8 cellular contexts compared by ENCODE assay signal in the genomic region with DNA sequence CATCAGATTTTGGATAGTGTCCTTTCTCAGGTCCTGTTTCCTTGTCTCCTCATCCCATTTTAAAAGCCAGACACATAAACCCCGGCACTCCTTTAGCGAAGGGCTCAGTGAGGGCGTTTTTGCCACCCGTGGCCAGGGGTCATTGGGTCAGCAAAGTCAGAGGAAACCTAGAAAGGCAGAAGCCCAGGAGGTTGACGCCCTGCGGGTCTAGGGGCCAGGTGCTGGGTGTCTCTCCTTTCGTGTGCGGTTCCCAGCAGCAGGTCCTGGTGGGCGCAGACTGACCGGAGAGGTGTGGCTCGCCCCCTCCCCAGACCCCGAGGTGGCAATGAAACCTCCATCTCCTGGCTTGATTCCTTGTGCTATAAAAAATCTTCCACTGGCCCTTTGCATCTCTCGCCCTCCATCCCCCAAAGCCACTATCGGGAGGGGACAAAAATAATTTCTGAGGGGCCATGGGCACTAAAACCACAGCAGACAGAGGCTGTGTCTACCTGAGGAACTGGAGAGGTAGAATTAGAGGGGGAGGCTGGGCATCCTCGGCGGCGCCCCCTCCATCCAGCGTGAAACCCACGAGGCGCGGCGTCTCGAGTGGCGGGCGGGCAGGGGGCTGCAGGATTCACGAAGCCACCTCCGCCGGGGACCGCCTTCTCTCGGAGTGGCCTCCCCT. TPM values are rescaled to one million over a fixed set of nuclear protein-coding genes. Genes with fewer than 3 reads are reported as not detected.
DNase-seq lines count a peak whose midpoint lies in the region; ATAC-seq and TF ChIP-seq lines count a peak whose summit lies in the region.

No MANE protein-coding gene starts in this region.

- H3K9me3 Mint-ChIP-seq in activated CD8-positive, alpha-beta T cell treated with anti-CD3 and anti-CD28 coated beads, Interleukin-2, amount 10 ng/mL, durations not matched to agents 7 days and 5 days (ENCODE audit: insufficient read depth), result no peaks in the 10 kb centered on the region
- H3K9me3 Mint-ChIP-seq in glutamatergic neuron (ENCODE audit: unreplicated experiment), result peaks cover 11% of the 10 kb centered on the region
- no peaks in the 10 kb centered on the region for H3K9me3 Mint-ChIP-seq in progenitor cell of endocrine pancreas (ENCODE audit: low read depth)

- peaks cover 16% of the 10 kb centered on the region for H3K27me3 Mint-ChIP-seq in activated CD8-positive, alpha-beta T cell treated with anti-CD3 and anti-CD28 coated beads, Interleukin-2, amount 10 ng/mL, durations not matched to agents 7 days and 5 days (ENCODE audit: low read depth)
- H3K27me3 Mint-ChIP-seq in glutamatergic neuron (ENCODE audit: unreplicated experiment) (no peaks in the 10 kb centered on the region), progenitor cell of endocrine pancreas (no peaks in the 10 kb centered on the region)

- peak overlapping the region; percentile 74 for H3K27ac Mint-ChIP-seq in activated CD8-positive, alpha-beta T cell treated with anti-CD3 and anti-CD28 coated beads, Interleukin-2, amount 10 ng/mL, durations not matched to agents 7 days and 5 days
- H3K27ac Mint-ChIP-seq in glutamatergic neuron (ENCODE audit: unreplicated experiment), result peak overlapping the region; percentile 94
- H3K27ac Mint-ChIP-seq in progenitor cell of endocrine pancreas, result peak overlapping the region; percentile 90

- POLR2A ChIA-PET in activated CD8-positive, alpha-beta T cell treated with anti-CD3 and anti-CD28 coated beads, Interleukin-2, amount 10 ng/mL, durations not matched to agents 7 days and 5 days (lab: Charles Lee), result no interaction called here

- CTCF ChIA-PET in activated CD8-positive, alpha-beta T cell treated with anti-CD3 and anti-CD28 coated beads, Interleukin-2, amount 10 ng/mL, durations not matched to agents 7 days and 5 days (lab: Charles Lee), result interaction anchor here (0.6 to 2.3 kb wide), 4 partner anchors 12 to 371 kb away, joined by 3 to 16 read pairs (median 4); no protein-coding TSS in a partner anchor

- TF ChIP-seq CTCF in glutamatergic neuron (IDR thresholded peaks at IDR 0.05; ENCODE audit: partially characterized antibody, unreplicated experiment) (no peak), progenitor cell of endocrine pancreas (IDR thresholded peaks at IDR 0.05; ENCODE audit: unreplicated experiment) (no peak)

- peak overlapping the region; percentile 81 for H3K4me3 Mint-ChIP-seq in activated CD8-positive, alpha-beta T cell treated with anti-CD3 and anti-CD28 coated beads, Interleukin-2, amount 10 ng/mL, durations not matched to agents 7 days and 5 days
- peak overlapping the region; percentile 92 for H3K4me3 Mint-ChIP-seq in glutamatergic neuron (ENCODE audit: unreplicated experiment)
- peak overlapping the region; percentile 91 for H3K4me3 Mint-ChIP-seq in progenitor cell of endocrine pancreas (ENCODE audit: low read depth)

- ATAC-seq in activated CD8-positive, alpha-beta T cell treated with anti-CD3 and anti-CD28 coated beads, Interleukin-2, amount 10 ng/mL, durations not matched to agents 7 days and 5 days, result no peak
- ATAC-seq in HG03469 (IDR thresholded peaks at IDR 0.05; ENCODE audit: unreplicated experiment) (no peak), HG03521 (IDR thresholded peaks at IDR 0.05; ENCODE audit: unreplicated experiment) (no peak)

- no peaks in the 10 kb centered on the region for H3K36me3 Mint-ChIP-seq in activated CD8-positive, alpha-beta T cell treated with anti-CD3 and anti-CD28 coated beads, Interleukin-2, amount 10 ng/mL, durations not matched to agents 7 days and 5 days (ENCODE audit: low read depth)
- H3K36me3 Mint-ChIP-seq in glutamatergic neuron (ENCODE audit: unreplicated experiment) (no peaks in the 10 kb centered on the region), progenitor cell of endocrine pancreas (ENCODE audit: insufficient read depth) (peaks cover 2% of the 10 kb centered on the region)

- peaks cover 25% of the 10 kb centered on the region for H3K4me1 Mint-ChIP-seq in activated CD8-positive, alpha-beta T cell treated with anti-CD3 and anti-CD28 coated beads, Interleukin-2, amount 10 ng/mL, durations not matched to agents 7 days and 5 days (ENCODE audit: low read depth)
- peaks cover 20% of the 10 kb centered on the region for H3K4me1 Mint-ChIP-seq in glutamatergic neuron (ENCODE audit: low read depth, unreplicated experiment)
- peaks cover 21% of the 10 kb centered on the region for H3K4me1 Mint-ChIP-seq in progenitor cell of endocrine pancreas (ENCODE audit: low read depth)

- peak; percentile 18 for DNase-seq in activated T-cell treated with anti-CD3 and anti-CD28 coated beads, Interleukin-2, amount 50 U/mL, for 1 hour
- no peak for DNase-seq in activated T-cell treated with anti-CD3 and anti-CD28 coated beads, Interleukin-2, amount 50 U/mL, for 48 hours
- DNase-seq in activated CD8-positive, alpha-beta T cell treated with anti-CD3 and anti-CD28 coated beads, Interleukin-2, amount 10 ng/mL, durations not matched to agents 7 days and 5 days, result no peak
- DNase-seq in glutamatergic neuron (peak; percentile 34), progenitor cell of endocrine pancreas (ENCODE audit: low spot score, unreplicated experiment) (peak; percentile 13), NCI-H1930 (lab: John Stamatoyannopoulos, UW) (no peak)

RNA-seq across cellular contexts. Expression of gene FRMD6, which starts 0.9 kb away (rescaled TPM):
- total RNA-seq in activated CD8-positive, alpha-beta T cell treated with anti-CD3 and anti-CD28 coated beads, Interleukin-2, amount 10 ng/mL, durations not matched to agents 7 days and 5 days, result 1 to 10 TPM; 3.2 to 3.5 TPM
- total RNA-seq in glutamatergic neuron (ENCODE audit: unreplicated experiment) (16.9 TPM), progenitor cell of endocrine pancreas (40.7 and 45.8 TPM in 2 replicates)

Comparison
In these comparisons a context has a peak if more than half of its experiments do, and no peak if none do; other contexts are left out.
1. DNase-seq: peak in activated T-cell treated with anti-CD3 and anti-CD28 coated beads, Interleukin-2, amount 50 U/mL, for 1 hour (single experiment), glutamatergic neuron (single experiment) and progenitor cell of endocrine pancreas (single experiment); none in activated T-cell treated with anti-CD3 and anti-CD28 coated beads, Interleukin-2, amount 50 U/mL, for 48 hours (0 of 2), activated CD8-positive, alpha-beta T cell treated with anti-CD3 and anti-CD28 coated beads, Interleukin-2, amount 10 ng/mL, durations not matched to agents 7 days and 5 days (single experiment) and NCI-H1930 (0 of 2).
2. Peak in every context shown above with its lines, with median percentiles within 50 percentile points of each other: H3K27ac Mint-ChIP-seq and H3K4me3 Mint-ChIP-seq.